In the genomic region with DNA sequence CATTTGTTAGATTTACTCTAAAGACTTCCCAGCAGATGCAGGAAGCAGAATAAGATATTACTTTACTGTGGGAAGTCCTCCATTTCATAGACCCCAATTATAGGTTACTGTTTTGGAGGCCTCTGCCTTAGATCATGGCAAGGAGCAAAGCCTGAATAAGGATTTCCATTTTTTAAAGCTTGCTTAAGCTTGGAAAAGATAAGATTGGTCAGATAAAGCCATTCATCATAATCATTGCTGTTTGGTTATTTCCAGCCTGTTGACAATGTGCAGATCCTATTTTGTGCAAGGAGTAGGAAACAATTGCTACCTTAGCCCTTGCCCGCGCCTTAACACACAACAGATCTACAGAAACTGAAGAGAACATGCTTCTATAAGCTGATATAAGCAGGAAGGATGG, we compare ENCODE assay signal across 1 cellular context.
TF ChIP-seq lines count a peak whose summit lies in the region.

No MANE protein-coding gene starts in this region.

TF ChIP-seq in SK-N-SH, 30 proteins besides CTCF, POLR2A, EP300 and RAD21 (continued from another document):
- TF ChIP-seq YY1 (IDR thresholded peaks at IDR 0.05; ENCODE audit: low read depth): no peak
- TF ChIP-seq, protein P1, sequence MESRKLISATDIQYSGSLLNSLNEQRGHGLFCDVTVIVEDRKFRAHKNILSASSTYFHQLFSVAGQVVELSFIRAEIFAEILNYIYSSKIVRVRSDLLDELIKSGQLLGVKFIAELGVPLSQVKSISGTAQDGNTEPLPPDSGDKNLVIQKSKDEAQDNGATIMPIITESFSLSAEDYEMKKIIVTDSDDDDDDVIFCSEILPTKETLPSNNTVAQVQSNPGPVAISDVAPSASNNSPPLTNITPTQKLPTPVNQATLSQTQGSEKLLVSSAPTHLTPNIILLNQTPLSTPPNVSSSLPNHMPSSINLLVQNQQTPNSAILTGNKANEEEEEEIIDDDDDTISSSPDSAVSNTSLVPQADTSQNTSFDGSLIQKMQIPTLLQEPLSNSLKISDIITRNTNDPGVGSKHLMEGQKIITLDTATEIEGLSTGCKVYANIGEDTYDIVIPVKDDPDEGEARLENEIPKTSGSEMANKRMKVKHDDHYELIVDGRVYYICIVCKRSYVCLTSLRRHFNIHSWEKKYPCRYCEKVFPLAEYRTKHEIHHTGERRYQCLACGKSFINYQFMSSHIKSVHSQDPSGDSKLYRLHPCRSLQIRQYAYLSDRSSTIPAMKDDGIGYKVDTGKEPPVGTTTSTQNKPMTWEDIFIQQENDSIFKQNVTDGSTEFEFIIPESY (IDR thresholded peaks at IDR 0.05; ENCODE audit: borderline replicate concordance, low read depth): no peak
